19 cellular contexts compared by ENCODE assay signal in genomic region chr3:119309591-119309990, GRCh38.
"Had no signal": no experiment of that assay in that cellular context is flagged by ENCODE, and none has a peak within 500 bp of the region (broad histone marks: within the 10 kb centered on the region; RNA-seq: fewer than 3 reads in every experiment).

No MANE protein-coding gene starts in this region.

- DNase-seq: activated B cell treated with CpG ODN at 0.5 μM for 24 hours; activated CD4-positive, alpha-beta T cell treated with anti-CD3 and anti-CD28 coated beads for 48 hours; activated CD8-positive, alpha-beta T cell treated with anti-CD3 and anti-CD28 coated beads for 36 hours; activated gamma-delta T cell; activated T-cell treated with anti-CD3 and anti-CD28 coated beads, Interleukin-2, amount 50 U/mL, for 4 hours; amniotic stem cell; esophagus squamous epithelium; glutamatergic neuron; left colon; mucosa of descending colon; naive thymus-derived CD8-positive, alpha-beta T cell; small intestine; stimulated activated CD4-positive, alpha-beta T cell treated with anti-CD3 and anti-CD28 coated beads, Interleukin-4, amount 100 ng/mL, for 4 hours; stimulated activated CD8-positive, alpha-beta memory T cell treated with anti-CD3 and anti-CD28 coated beads, Interleukin-4, amount 100 ng/mL, for 48 hours; stimulated activated naive CD4-positive, alpha-beta T cell treated with Interleukin-2 at 50 U/mL for 16 hours; transverse colon had no signal

- H3K27ac ChIP-seq: esophagus squamous epithelium, transverse colon had no signal

- H3K4me3 ChIP-seq: esophagus squamous epithelium, lung, mucosa of descending colon, transverse colon had no signal

- H3K36me3 ChIP-seq: esophagus squamous epithelium, transverse colon had no signal

- H3K4me3 Mint-ChIP-seq: activated B cell treated with CpG ODN at 0.5 μM for 24 hours; activated CD8-positive, alpha-beta T cell treated with anti-CD3 and anti-CD28 coated beads for 36 hours; activated naive CD8-positive, alpha-beta T cell; activated T-cell treated with anti-CD3 and anti-CD28 coated beads, Interleukin-2, amount 50 U/mL, for 4 hours; naive thymus-derived CD8-positive, alpha-beta T cell had no signal

- H3K27me3 Mint-ChIP-seq: activated B cell treated with CpG ODN at 0.5 μM for 24 hours; activated CD8-positive, alpha-beta T cell treated with anti-CD3 and anti-CD28 coated beads for 36 hours; activated naive CD8-positive, alpha-beta T cell; naive thymus-derived CD8-positive, alpha-beta T cell had no signal

- H3K27me3 ChIP-seq: esophagus squamous epithelium, transverse colon had no signal

- H3K27ac Mint-ChIP-seq: activated B cell treated with CpG ODN at 0.5 μM for 24 hours; activated CD8-positive, alpha-beta T cell treated with anti-CD3 and anti-CD28 coated beads for 36 hours; activated naive CD8-positive, alpha-beta T cell had no signal

- FAIRE-seq: bronchial epithelial cell, small intestine had no signal

- H3K9me3 Mint-ChIP-seq: activated B cell treated with CpG ODN at 0.5 μM for 24 hours; activated CD8-positive, alpha-beta T cell treated with anti-CD3 and anti-CD28 coated beads for 36 hours; activated T-cell treated with anti-CD3 and anti-CD28 coated beads, Interleukin-2, amount 50 U/mL, for 4 hours; naive thymus-derived CD8-positive, alpha-beta T cell had no signal

- H3K9me3 ChIP-seq: esophagus squamous epithelium, mucosa of descending colon, transverse colon had no signal

- ATAC-seq: activated CD8-positive, alpha-beta T cell treated with anti-CD3 and anti-CD28 coated beads for 36 hours; activated T-cell treated with anti-CD3 and anti-CD28 coated beads, Interleukin-2, amount 50 U/mL, for 4 hours; left colon; naive thymus-derived CD8-positive, alpha-beta T cell had no signal
